ENCODE assay signal across 8 cellular contexts in the genomic region with DNA sequence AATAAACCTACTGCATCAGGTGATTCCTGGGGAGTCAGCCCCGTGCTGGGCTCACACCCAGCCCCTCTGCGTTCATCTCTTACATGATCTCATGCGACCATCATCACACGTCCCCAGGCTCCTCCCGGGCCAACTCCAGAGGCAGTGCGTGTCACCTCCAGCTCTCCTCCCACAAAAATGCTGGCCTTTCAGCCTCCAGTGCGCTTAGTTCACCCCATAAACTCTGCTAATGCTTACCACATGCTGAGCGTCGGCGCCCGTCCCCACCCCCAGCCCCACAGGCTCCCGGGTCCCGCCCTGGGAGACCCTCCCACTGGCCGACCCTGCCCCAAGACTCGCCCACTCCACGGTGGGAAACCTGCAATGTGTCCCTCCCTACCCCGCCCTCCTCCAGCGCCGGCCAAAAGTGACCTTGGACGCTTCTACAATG. TPM values are rescaled to one million over a fixed set of nuclear protein-coding genes. Genes with fewer than 3 reads are reported as not detected.
DNase-seq lines count a peak whose midpoint lies in the region; ATAC-seq and TF ChIP-seq lines count a peak whose summit lies in the region.

No MANE protein-coding gene starts in this region.

- DNase-seq in CD8-positive, alpha-beta T cell = no peak
- DNase-seq in M059J (ENCODE audit: low read depth) = peak; percentile 42
- DNase-seq in nephron progenitor cell = peak; percentile 27
- DNase-seq in NCI-H2107 treated with DMSO at 0.1 percent for 48 hours (lab: John Stamatoyannopoulos, UW; ENCODE audit: unreplicated experiment) = no peak
- no peak for DNase-seq in activated gamma-delta T cell treated with Interleukin-2 at 50 U/mL for 16 hours
- no peak for DNase-seq in C1 segment of cervical spinal cord (lab: John Stamatoyannopoulos, UW)

- intact Hi-C loops in CD8-positive, alpha-beta T cell (cut with DNase I, micrococcal nuclease) = loop anchor here (1.0 to 10.0 kb wide), 9 partner anchors 162 to 1382 kb away; partner anchors contain the start of gene FOXK1 (in 1 of the 2)

- POLR2A ChIA-PET in CD8-positive, alpha-beta T cell (lab: Charles Lee) = no interaction called here

- peak overlapping the region; percentile 54 for H3K4me3 ChIP-seq in CD8-positive, alpha-beta T cell (ENCODE audit: low read depth, low read length)
- H3K4me3 ChIP-seq in ectodermal cell (ENCODE audit: insufficient read depth, low read depth, low read length) = peak overlapping the region; percentile 53

- no peaks in the 10 kb centered on the region for H3K36me3 ChIP-seq in CD8-positive, alpha-beta T cell (ENCODE audit: insufficient read depth, low read length)
- no peaks in the 10 kb centered on the region for H3K36me3 ChIP-seq in ectodermal cell (ENCODE audit: control insufficient read depth, insufficient read depth, low read length)

- H3K27me3 Mint-ChIP-seq in CD8-positive, alpha-beta T cell (ENCODE audit: low read depth) = peaks cover 20% of the 10 kb centered on the region
- peaks cover 30% of the 10 kb centered on the region for H3K27me3 Mint-ChIP-seq in nephron progenitor cell (ENCODE audit: low read depth, poor library complexity)

- H3K9me3 ChIP-seq in CD8-positive, alpha-beta T cell (ENCODE audit: low read length) = no peaks in the 10 kb centered on the region
- H3K9me3 ChIP-seq in ectodermal cell (ENCODE audit: control insufficient read depth, low read length) = no peaks in the 10 kb centered on the region

- peak overlapping the region; percentile 63 for H3K4me3 Mint-ChIP-seq in CD8-positive, alpha-beta T cell
- H3K4me3 Mint-ChIP-seq in nephron progenitor cell = peak overlapping the region; percentile 74

- ATAC-seq in CD8-positive, alpha-beta T cell = no peak
- ATAC-seq in GM18873 (IDR thresholded peaks at IDR 0.05; ENCODE audit: low FRiP score, unreplicated experiment) = no peak

- no peak for TF ChIP-seq CTCF in CD8-positive, alpha-beta T cell (IDR thresholded peaks at IDR 0.05)
- no peak for TF ChIP-seq CTCF in nephron progenitor cell (IDR thresholded peaks at IDR 0.05)

- H3K27me3 ChIP-seq in CD8-positive, alpha-beta T cell (ENCODE audit: insufficient read depth, low read length) = peaks cover 4% of the 10 kb centered on the region
- H3K27me3 ChIP-seq in ectodermal cell (ENCODE audit: control insufficient read depth, insufficient read depth, low read length, poor library complexity, severe bottlenecking) = peaks cover 39% of the 10 kb centered on the region

- WGBS in ectodermal cell, 2 experiments = 8% methylated on average over 20 of the region's 20 CpGs

- no peak overlapping the region for H3K27ac ChIP-seq in CD8-positive, alpha-beta T cell (ENCODE audit: low read depth, low read length)
- no peak overlapping the region for H3K27ac ChIP-seq in ectodermal cell (ENCODE audit: insufficient read depth, low read depth, low read length, poor library complexity, severe bottlenecking)

- H3K4me1 Mint-ChIP-seq in CD8-positive, alpha-beta T cell (ENCODE audit: low read depth) = peaks cover 15% of the 10 kb centered on the region
- peaks cover 36% of the 10 kb centered on the region for H3K4me1 Mint-ChIP-seq in nephron progenitor cell

- peaks cover 2% of the 10 kb centered on the region for H3K36me3 Mint-ChIP-seq in CD8-positive, alpha-beta T cell
- H3K36me3 Mint-ChIP-seq in nephron progenitor cell (ENCODE audit: low read depth) = no peaks in the 10 kb centered on the region

- CTCF ChIA-PET in CD8-positive, alpha-beta T cell (lab: Charles Lee) = interaction anchor here (0.8 to 3.7 kb wide), 11 partner anchors 8 to 1736 kb away, joined by 3 to 18 read pairs (median 3); no protein-coding TSS in a partner anchor

- no peaks in the 10 kb centered on the region for H3K9me3 Mint-ChIP-seq in CD8-positive, alpha-beta T cell
- H3K9me3 Mint-ChIP-seq in nephron progenitor cell = no peaks in the 10 kb centered on the region

- peaks cover 17% of the 10 kb centered on the region for H3K4me1 ChIP-seq in CD8-positive, alpha-beta T cell (ENCODE audit: insufficient read depth, low read length)
- no peaks in the 10 kb centered on the region for H3K4me1 ChIP-seq in ectodermal cell (ENCODE audit: control insufficient read depth, insufficient read depth, low read length)

- H3K27ac Mint-ChIP-seq in CD8-positive, alpha-beta T cell = no peak overlapping the region
- H3K27ac Mint-ChIP-seq in nephron progenitor cell = no peak overlapping the region

RNA-seq across cellular contexts. Expression of gene SDK1, which starts 0.8 kb away (rescaled TPM):
- total RNA-seq in CD8-positive, alpha-beta T cell = under 1 TPM; 0.24 to 0.36 TPM
- under 0.01 and 0.27 TPM in 2 replicates for total RNA-seq in M059J (2014; rRNA removed; shearing (Covaris generic))
- 4.2 TPM for polyA plus RNA-seq in ectodermal cell (2013, experiment 1 of 4)
- 6.2 TPM for polyA plus RNA-seq in ectodermal cell (2013, experiment 2 of 4)
- polyA plus RNA-seq in ectodermal cell (2013, experiment 3 of 4) = 3.6 TPM
- 4.1 TPM for polyA plus RNA-seq in ectodermal cell (2013, experiment 4 of 4)

Comparison
In these comparisons a context has a peak if more than half of its experiments do, and no peak if none do; other contexts are left out.
1. DNase-seq: peak in M059J (single experiment) and nephron progenitor cell (single experiment); none in CD8-positive, alpha-beta T cell (0 of 7), NCI-H2107 treated with DMSO at 0.1 percent for 48 hours (single experiment), activated gamma-delta T cell treated with Interleukin-2 at 50 U/mL for 16 hours (single experiment) and C1 segment of cervical spinal cord (0 of 14).